11 cellular contexts compared by ENCODE assay signal in the genomic region with DNA sequence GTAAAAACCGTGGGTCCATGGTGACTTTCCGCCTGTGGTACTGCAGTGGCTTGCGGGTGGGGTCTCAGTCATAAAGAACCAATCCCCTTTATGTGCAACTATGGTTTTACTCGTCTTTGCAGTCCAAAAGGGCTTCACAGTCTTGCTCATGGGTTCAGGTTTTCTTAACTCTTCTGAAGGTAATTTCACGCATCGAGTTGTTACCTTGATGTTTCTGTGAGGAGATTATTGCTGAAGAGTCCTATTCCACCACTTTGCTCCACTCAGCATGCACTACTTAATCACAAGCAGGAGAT. TPM values are rescaled to one million over a fixed set of nuclear protein-coding genes. Genes with fewer than 3 reads are reported as not detected.
DNase-seq lines count a peak whose midpoint lies in the region; ATAC-seq and TF ChIP-seq lines count a peak whose summit lies in the region.
"Had no signal": no experiment of that assay in that cellular context is flagged by ENCODE, and none has a peak within 500 bp of the region (broad histone marks: within the 10 kb centered on the region; RNA-seq: fewer than 3 reads in every experiment).

No MANE protein-coding gene starts in this region.

- H3K9me3 Mint-ChIP-seq in stimulated activated naive CD8-positive, alpha-beta T cell treated with anti-CD3 and anti-CD28 coated beads, Interleukin-15, Interleukin-2, amounts not matched to agents 100 ng/mL and 50 ng/mL, for 24 hours = no peaks in the 10 kb centered on the region
- peaks cover 0 to 14% (median 1%) of the 10 kb centered on the region in 6 donors for H3K9me3 Mint-ChIP-seq in immature natural killer cell

- intact Hi-C loops in thyroid gland (cut with DNase I) = no loop called here

- no peak overlapping the region for H3K9ac ChIP-seq in SK-N-MC (ENCODE audit: insufficient read length)

- 23 to 61% methylated on average over 2 to 6 of the region's 6 CpGs for WGBS in thyroid gland, 2 donors

- no peak for TF ChIP-seq CTCF in thyroid gland (IDR thresholded peaks at IDR 0.05)

- H3K4me1 ChIP-seq in thyroid gland = peaks cover 0 to 3% of the 10 kb centered on the region in 2 donors
- H3K4me1 ChIP-seq: pancreas, SJCRH30 had no signal

- H3K4me3 Mint-ChIP-seq in stimulated activated naive CD8-positive, alpha-beta T cell treated with anti-CD3 and anti-CD28 coated beads, Interleukin-15, Interleukin-2, amounts not matched to agents 100 ng/mL and 50 ng/mL, for 24 hours = no peak overlapping the region
- H3K4me3 Mint-ChIP-seq in immature natural killer cell = peak overlapping the region; percentile 71 to 90 (median 88)

- H3K27ac Mint-ChIP-seq in stimulated activated naive CD8-positive, alpha-beta T cell treated with anti-CD3 and anti-CD28 coated beads, Interleukin-15, Interleukin-2, amounts not matched to agents 100 ng/mL and 50 ng/mL, for 24 hours = peak overlapping the region; percentile 51
- peak overlapping the region in 5 of 6 donors; percentile 47 to 93 (median 82) for H3K27ac Mint-ChIP-seq in immature natural killer cell

- H3K4me1 Mint-ChIP-seq in stimulated activated naive CD8-positive, alpha-beta T cell treated with anti-CD3 and anti-CD28 coated beads, Interleukin-15, Interleukin-2, amounts not matched to agents 100 ng/mL and 50 ng/mL, for 24 hours (ENCODE audit: low read depth) = no peaks in the 10 kb centered on the region
- peaks cover 10 to 11% of the 10 kb centered on the region in 2 donors for H3K4me1 Mint-ChIP-seq in immature natural killer cell

- H3K4me3 ChIP-seq in SK-N-MC (0 out of 2 replicates have a peak overlapping the region, but pooled peaks have one; percentile 6), thyroid gland (replicated peaks in 1 of 3) (no peak overlapping the region)
- H3K4me3 ChIP-seq: SJCRH30 had no signal

- no peak for DNase-seq in stimulated activated naive CD8-positive, alpha-beta T cell treated with anti-CD3 and anti-CD28 coated beads, Interleukin-15, Interleukin-2, amounts not matched to agents 100 U/mL and 50 U/mL, for 24 hours
- DNase-seq in SK-N-MC (ENCODE audit: low read depth, low spot score) (no peak), immature natural killer cell (no peak), thyroid gland (no peak), dermis blood vessel endothelial cell (no peak)
- DNase-seq in stimulated activated CD4-positive, alpha-beta T cell treated with anti-CD3 and anti-CD28 coated beads, Interleukin-2, amount 100 ng/mL, for 48 hours = no peak
- DNase-seq: foreskin melanocyte had no signal

- no peaks in the 10 kb centered on the region for H3K27me3 ChIP-seq in thyroid gland
- H3K27me3 ChIP-seq: pancreas, SJCRH30 had no signal

- H3K27me3 Mint-ChIP-seq in stimulated activated naive CD8-positive, alpha-beta T cell treated with anti-CD3 and anti-CD28 coated beads, Interleukin-15, Interleukin-2, amounts not matched to agents 100 ng/mL and 50 ng/mL, for 24 hours = no peaks in the 10 kb centered on the region
- peaks cover 0 to 2% (median 2%) of the 10 kb centered on the region in 3 donors for H3K27me3 Mint-ChIP-seq in immature natural killer cell (ENCODE audit: low read depth in 3 of 3)

- no peaks in the 10 kb centered on the region for H3K36me3 ChIP-seq in SK-N-MC (ENCODE audit: insufficient read depth, low read length)
- H3K36me3 ChIP-seq in thyroid gland = no peaks in the 10 kb centered on the region
- H3K36me3 ChIP-seq: pancreas, SJCRH30 had no signal

- no peak for TF ChIP-seq POLR2A in thyroid gland (IDR thresholded peaks at IDR 0.05)

- H3K9me3 ChIP-seq in SK-N-MC (ENCODE audit: low read depth, low read length) (no peaks in the 10 kb centered on the region), thyroid gland (no peaks in the 10 kb centered on the region)
- H3K9me3 ChIP-seq: pancreas, SJCRH30 had no signal

- no peak overlapping the region for H3K27ac ChIP-seq in SK-N-MC
- H3K27ac ChIP-seq in thyroid gland = no peak overlapping the region
- H3K27ac ChIP-seq: pancreas, SJCRH30 had no signal

- no peaks in the 10 kb centered on the region for H3K36me3 Mint-ChIP-seq in stimulated activated naive CD8-positive, alpha-beta T cell treated with anti-CD3 and anti-CD28 coated beads, Interleukin-15, Interleukin-2, amounts not matched to agents 100 ng/mL and 50 ng/mL, for 24 hours (ENCODE audit: low read depth)
- H3K36me3 Mint-ChIP-seq in immature natural killer cell = no peaks in the 10 kb centered on the region

- no peak for ATAC-seq in stimulated activated naive CD8-positive, alpha-beta T cell treated with anti-CD3 and anti-CD28 coated beads, Interleukin-15, Interleukin-2, amounts not matched to agents 100 U/mL and 50 U/mL, for 24 hours
- no peak for ATAC-seq in HG03095 (IDR thresholded peaks at IDR 0.05; ENCODE audit: unreplicated experiment)

RNA-seq across cellular contexts. Expression of a gene that starts 41.5 kb away (rescaled TPM):
- polyA plus RNA-seq in immature natural killer cell = 1 to 10 TPM; 1.1 to 3.4 (median 2.7) TPM
- total RNA-seq in thyroid gland (10 to 100 TPM; 17.3 to 43.1 (median 29.3) TPM), dermis blood vessel endothelial cell (12.4 and 19.1 TPM in 2 replicates)

RNA-seq across cellular contexts. Expression of a gene that starts 45.6 kb away (rescaled TPM):
- polyA plus RNA-seq in immature natural killer cell = 100 to 1,000 TPM; 182 to 241 (median 234) TPM
- total RNA-seq in thyroid gland (10 to 100 TPM; 50.7 to 78.5 (median 69.0) TPM), dermis blood vessel endothelial cell (84.2 and 95.1 TPM in 2 replicates)
